Comparison of ENCODE assay signal across 15 cellular contexts in genomic region chr9:93123561-93124283, GRCh38. TPM values are rescaled to one million over a fixed set of nuclear protein-coding genes. Genes with fewer than 3 reads are reported as not detected.
A peak's percentile ranks its signal among the peaks of the same experiment; 100 is the strongest.
DNase-seq lines count a peak whose midpoint lies in the region; ATAC-seq lines count a peak whose summit lies in the region.
"Had no signal": no experiment of that assay in that cellular context is flagged by ENCODE, and none has a peak within 500 bp of the region (broad histone marks: within the 10 kb centered on the region; RNA-seq: fewer than 3 reads in every experiment).

No MANE protein-coding gene starts in this region.

- no peak overlapping the region for H3K56ac ChIP-seq in mesendoderm (ENCODE audit: low read length)

- H3K4me2 ChIP-seq in mesenchymal stem cell (ENCODE audit: low read length, poor library complexity, severe bottlenecking) (no peak overlapping the region), mesendoderm (ENCODE audit: low read length) (no peak overlapping the region)

- no peak overlapping the region for H2AK5ac ChIP-seq in mesenchymal stem cell (ENCODE audit: low read length, severe bottlenecking)
- H2AK5ac ChIP-seq in mesendoderm (ENCODE audit: low read length): no peak overlapping the region

- H3K23ac ChIP-seq in mesenchymal stem cell (ENCODE audit: low read length in 2 of 2) (no peak overlapping the region), mesendoderm (ENCODE audit: low read length) (no peak overlapping the region)

- H2BK5ac ChIP-seq in mesenchymal stem cell (ENCODE audit: low read depth, low read length, poor library complexity, severe bottlenecking): no peak overlapping the region
- H2BK5ac ChIP-seq in mesendoderm (ENCODE audit: low read length): no peak overlapping the region

- H3K9me3 ChIP-seq in mesenchymal stem cell (ENCODE audit: control insufficient read depth, low read length): no peaks in the 10 kb centered on the region
- no peaks in the 10 kb centered on the region for H3K9me3 ChIP-seq in aorta (ENCODE audit: control insufficient read depth, low read length)

- H2BK12ac ChIP-seq in mesenchymal stem cell (ENCODE audit: low read length in 2 of 2): no peak overlapping the region

- 87% methylated on average over 14 of the region's 14 CpGs for WGBS in mesenchymal stem cell
- 83 to 84% methylated on average over 14 of the region's 14 CpGs for WGBS in aorta, 2 donors
- no CpG with 5 or more reads among the region's 14 CpGs for WGBS in mesendoderm (ENCODE audit: extremely low coverage, insufficient coverage, low lambda C conversion rate)

- H4K5ac ChIP-seq in mesendoderm (ENCODE audit: low read length): no peak overlapping the region

- H3K4ac ChIP-seq in mesenchymal stem cell (ENCODE audit: low read depth in 1 of 2, low read length in 2 of 2) (no peak overlapping the region), mesendoderm (ENCODE audit: low read depth, low read length) (no peak overlapping the region)

- H2BK15ac ChIP-seq in mesenchymal stem cell (ENCODE audit: low read depth, poor library complexity, severe bottlenecking) (no peak overlapping the region), mesendoderm (replicated peaks; ENCODE audit: low read depth) (no peak overlapping the region)

- no peaks in the 10 kb centered on the region for H3K79me2 ChIP-seq in mesendoderm (ENCODE audit: control insufficient read depth, insufficient read depth, low read length)

- H3K36me3 ChIP-seq in mesenchymal stem cell (ENCODE audit: control insufficient read depth in 1 of 2, insufficient read depth in 2 of 2, low read depth in 1 of 2, low read length in 2 of 2): peaks cover 16 to 57% of the 10 kb centered on the region in 2 experiments
- peaks cover 0 to 7% of the 10 kb centered on the region in 2 donors for H3K36me3 ChIP-seq in aorta (ENCODE audit: control insufficient read depth in 1 of 2, insufficient read depth in 2 of 2, low read length in 1 of 2)
- no peaks in the 10 kb centered on the region for H3K36me3 ChIP-seq in mesendoderm (ENCODE audit: control insufficient read depth, insufficient read depth, low read length)

- H3K14ac ChIP-seq in mesenchymal stem cell (ENCODE audit: low read length in 2 of 2): no peak overlapping the region

- H3K4me1 Mint-ChIP-seq in activated T-helper 17 cell treated with anti-CD3 and anti-CD28 coated beads, Interleukin-2, amount 50 U/mL, for 72 hours: peaks cover 18% of the 10 kb centered on the region

- no peaks in the 10 kb centered on the region for H3K27me3 ChIP-seq in mesenchymal stem cell (ENCODE audit: control insufficient read depth in 1 of 2, insufficient read depth in 1 of 2, low read length in 2 of 2)
- H3K27me3 ChIP-seq in aorta (ENCODE audit: control insufficient read depth in 1 of 2, insufficient read depth in 2 of 2, low read length in 1 of 2): no peaks in the 10 kb centered on the region
- no peaks in the 10 kb centered on the region for H3K27me3 ChIP-seq in mesendoderm (ENCODE audit: insufficient read depth, low read length, poor library complexity)

- H3K4me3 Mint-ChIP-seq in activated T-helper 17 cell treated with anti-CD3 and anti-CD28 coated beads, Interleukin-2, amount 50 U/mL, for 72 hours: no peak overlapping the region
- H3K4me3 Mint-ChIP-seq: WTC11 had no signal

- no peak overlapping the region for H2BK120ac ChIP-seq in mesenchymal stem cell (ENCODE audit: low read depth, low read length)
- no peak overlapping the region for H2BK120ac ChIP-seq in mesendoderm (ENCODE audit: low read depth, low read length)

- H3K27ac Mint-ChIP-seq in activated T-helper 17 cell treated with anti-CD3 and anti-CD28 coated beads, Interleukin-2, amount 50 U/mL, for 72 hours: peak overlapping the region; percentile 5
- H3K27ac Mint-ChIP-seq: WTC11 had no signal

- DNase-seq in cardiac septum (ENCODE audit: low spot score) (peak; percentile 47), left ventricle myocardium superior (no peak), mesenchymal stem cell (no peak), aorta (peak; percentile 36 to 66), cerebellar cortex (ENCODE audit: low spot score) (no peak), mesendoderm (no peak)
- no peak for DNase-seq in activated CD4-positive, alpha-beta T cell treated with anti-CD3 and anti-CD28 coated beads for 4 hours
- DNase-seq: DMS79, GM23248, Kasumi-1, NCI-H187 had no signal

- peaks cover 22% of the 10 kb centered on the region for H3K79me1 ChIP-seq in mesenchymal stem cell (replicated peaks; ENCODE audit: low read length, poor library complexity, severe bottlenecking)
- no peaks in the 10 kb centered on the region for H3K79me1 ChIP-seq in mesendoderm (ENCODE audit: low read length)

- H3K27me3 Mint-ChIP-seq in activated T-helper 17 cell treated with anti-CD3 and anti-CD28 coated beads, Interleukin-2, amount 50 U/mL, for 72 hours: no peaks in the 10 kb centered on the region

- H4K8ac ChIP-seq in mesenchymal stem cell (ENCODE audit: low read length): no peak overlapping the region
- no peak overlapping the region for H4K8ac ChIP-seq in mesendoderm (ENCODE audit: low read depth, low read length)

- H3K36me3 Mint-ChIP-seq in activated T-helper 17 cell treated with anti-CD3 and anti-CD28 coated beads, Interleukin-2, amount 50 U/mL, for 72 hours (ENCODE audit: low read depth): peaks cover 95% of the 10 kb centered on the region

- peak overlapping the region; percentile 36 for H4K91ac ChIP-seq in mesenchymal stem cell (ENCODE audit: low read length)

- no peak overlapping the region for H2AFZ ChIP-seq in mesenchymal stem cell (ENCODE audit: low read depth, low read length)
- H2AFZ ChIP-seq: GM23248, parathyroid adenoma had no signal

- intact Hi-C loops in cardiac septum (cut with DNase I): loop anchor here (10.0 kb wide), 1 partner anchor 331 kb away; the partner anchor contains the start of genes FAM120A and FAM120AOS
- intact Hi-C loops in left ventricle myocardium superior (cut with micrococcal nuclease): no loop called here
- intact Hi-C loops in aorta (cut with DNase I): no loop called here

- H3K18ac ChIP-seq in mesenchymal stem cell (ENCODE audit: low read depth in 1 of 2, low read length in 2 of 2) (no peak overlapping the region), mesendoderm (ENCODE audit: low read length) (no peak overlapping the region)

- ATAC-seq in left ventricle myocardium superior (no peak), aorta (ENCODE audit: low FRiP score) (no peak)
- no peak for ATAC-seq in activated T-helper 17 cell treated with anti-CD3 and anti-CD28 coated beads, Interleukin-2, amount 50 U/mL, for 72 hours (replicated peaks)
- ATAC-seq: WTC11 had no signal

- no peak overlapping the region for H3K27ac ChIP-seq in mesenchymal stem cell (ENCODE audit: low read length, poor library complexity, severe bottlenecking)
- no peak overlapping the region for H3K27ac ChIP-seq in aorta (ENCODE audit: low read depth in 1 of 2, low read length in 2 of 2)
- H3K27ac ChIP-seq in mesendoderm (ENCODE audit: low read depth, low read length): no peak overlapping the region
- H3K27ac ChIP-seq: GM23248, parathyroid adenoma had no signal

- H3K4me3 ChIP-seq in mesenchymal stem cell (ENCODE audit: insufficient read depth in 1 of 2, low read depth in 1 of 2, low read length in 2 of 2) (no peak overlapping the region), aorta (ENCODE audit: low read length in 2 of 2) (no peak overlapping the region), mesendoderm (ENCODE audit: low read length) (no peak overlapping the region)
- H3K4me3 ChIP-seq: GM23248, lung had no signal

- no peak overlapping the region for H3K9ac ChIP-seq in mesenchymal stem cell (ENCODE audit: low read length)
- no peak overlapping the region for H3K9ac ChIP-seq in mesendoderm (ENCODE audit: low read length)
- H3K9ac ChIP-seq: GM23248, parathyroid adenoma had no signal

- peaks cover 52% of the 10 kb centered on the region for H3K4me1 ChIP-seq in mesenchymal stem cell (ENCODE audit: control insufficient read depth, insufficient read depth, low read depth, low read length)
- no peaks in the 10 kb centered on the region for H3K4me1 ChIP-seq in aorta (ENCODE audit: control insufficient read depth in 1 of 2, insufficient read depth in 2 of 2, low read length in 2 of 2)
- H3K4me1 ChIP-seq in mesendoderm (ENCODE audit: control insufficient read depth, low read depth, low read length): no peaks in the 10 kb centered on the region

- H3K9me3 Mint-ChIP-seq in activated T-helper 17 cell treated with anti-CD3 and anti-CD28 coated beads, Interleukin-2, amount 50 U/mL, for 72 hours: no peaks in the 10 kb centered on the region
- H3K9me3 Mint-ChIP-seq: WTC11 had no signal

RNA-seq across cellular contexts. Expression of gene NINJ1, which starts 10.3 kb away (rescaled TPM):
- total RNA-seq in cardiac septum: 46.4 TPM
- total RNA-seq in left ventricle myocardium superior: 46.8 TPM
- total RNA-seq in activated T-helper 17 cell treated with anti-CD3 and anti-CD28 coated beads, Interleukin-2, amount 50 U/mL, for 72 hours: 100 to 1,000 TPM in 1 of 2 donors, 10 to 100 TPM in 1; 56.0 to 197 TPM
- 62.3 TPM for polyA plus RNA-seq in mesenchymal stem cell (2013, experiment 1 of 2)
- 64.2 TPM for polyA plus RNA-seq in mesenchymal stem cell (2013, experiment 2 of 2)
- 10 to 100 TPM; 66.8 to 80.3 TPM for total RNA-seq in aorta
- polyA plus RNA-seq in aorta: 100 to 1,000 TPM in 1 of 2 donors, 10 to 100 TPM in 1; 46.7 to 113 TPM
- 16.0 TPM for polyA plus RNA-seq in mesendoderm (2013, experiment 1 of 2)
- 17.4 TPM for polyA plus RNA-seq in mesendoderm (2013, experiment 2 of 2)

RNA-seq across cellular contexts. Expression of gene CARD19, which starts 27.7 kb away (rescaled TPM):
- total RNA-seq in cardiac septum (45.1 TPM), left ventricle myocardium superior (22.4 TPM), aorta (10 to 100 TPM; 47.7 to 50.5 TPM)
- total RNA-seq in activated T-helper 17 cell treated with anti-CD3 and anti-CD28 coated beads, Interleukin-2, amount 50 U/mL, for 72 hours: 10 to 100 TPM; 83.6 to 87.3 TPM
- 66.8 TPM for polyA plus RNA-seq in mesenchymal stem cell (2013, experiment 1 of 2)
- 66.1 TPM for polyA plus RNA-seq in mesenchymal stem cell (2013, experiment 2 of 2)
- polyA plus RNA-seq in aorta: 10 to 100 TPM; 80.1 to 92.3 TPM
- 14.8 TPM for polyA plus RNA-seq in mesendoderm (2013, experiment 1 of 2)
- 15.9 TPM for polyA plus RNA-seq in mesendoderm (2013, experiment 2 of 2)

Comparison
In these comparisons a context has a peak if more than half of its experiments do, and no peak if none do; other contexts are left out.
1. DNase-seq: peak in cardiac septum (single experiment) and aorta (2 of 2); none in left ventricle myocardium superior (single experiment), mesenchymal stem cell (single experiment), cerebellar cortex (single experiment), mesendoderm (single experiment) and activated CD4-positive, alpha-beta T cell treated with anti-CD3 and anti-CD28 coated beads for 4 hours (0 of 2).